ENCODE assay signal across 1 cellular context in the genomic region with DNA sequence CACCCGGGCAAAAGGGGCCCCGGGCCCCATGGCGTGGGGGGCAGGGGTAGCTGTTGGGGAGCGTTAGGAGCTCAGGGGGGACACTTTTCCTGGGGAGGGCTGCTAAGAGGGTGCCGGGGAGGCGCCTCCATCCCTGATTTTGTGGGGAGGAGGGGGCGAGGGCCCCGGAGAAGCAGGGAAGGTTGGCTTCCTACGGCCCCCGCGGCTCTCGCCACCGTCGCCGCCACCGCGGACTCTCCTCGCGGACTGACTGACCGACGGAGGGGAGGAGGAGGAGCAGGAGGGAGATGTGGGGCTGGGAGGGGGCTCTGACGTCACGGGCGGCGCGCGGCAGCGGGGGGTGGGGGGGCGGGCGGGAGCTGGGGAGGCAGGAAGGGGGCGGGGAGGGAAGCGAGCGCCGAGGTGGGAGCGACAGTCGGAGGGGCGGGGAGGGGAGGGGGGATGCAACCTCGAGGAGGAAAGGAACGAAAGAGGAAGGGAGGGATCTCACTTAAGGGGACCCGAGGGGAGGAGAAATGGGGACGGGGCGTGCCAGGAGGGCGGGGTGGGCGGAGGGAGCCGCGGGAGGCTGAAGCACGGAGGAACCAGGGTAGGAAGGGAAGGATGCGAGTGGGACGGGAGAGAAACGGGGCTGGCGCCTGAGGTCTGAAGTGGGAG.
TF ChIP-seq lines count a peak whose summit lies in the region.

No MANE protein-coding gene starts in this region.

TF ChIP-seq in K562, 482 proteins besides CTCF, POLR2A, EP300 and RAD21 (continued from another document and continues in another):
- TF ChIP-seq PHF8 (IDR thresholded peaks at IDR 0.05; ENCODE audit: borderline replicate concordance, low read length) (peak; percentile 72; the same call in 1 of the 2 replicates), ZC3H11A (IDR thresholded peaks at IDR 0.05; ENCODE audit: low read depth, low read length) (no peak), NFE2 (IDR thresholded peaks at IDR 0.05; ENCODE audit: low read depth) (no peak), LCOR (CRISPR knock-in tag; IDR thresholded peaks at IDR 0.05) (no peak), CHD1 (IDR thresholded peaks at IDR 0.05; ENCODE audit: low read length) (no peak), SUPT5H (IDR thresholded peaks at IDR 0.05) (peak; percentile 91), EP400 (IDR thresholded peaks at IDR 0.05) (peak; percentile 1; the same call in 1 of the 2 replicates), PYGO2 (tag; IDR thresholded peaks at IDR 0.05) (no peak), ZNF3 (CRISPR knock-in tag; IDR thresholded peaks at IDR 0.05) (no peak), TAL1 (IDR thresholded peaks at IDR 0.05) (no peak), NFIC (IDR thresholded peaks at IDR 0.05) (0 out of 2 replicates have a peak, but pooled peaks have one; percentile 16), TEAD4 (IDR thresholded peaks at IDR 0.05; ENCODE audit: low read length) (no peak), TEAD4 (CRISPR knock-in tag; IDR thresholded peaks at IDR 0.05; ENCODE audit: borderline replicate concordance) (no peak), SPI1 (IDR thresholded peaks at IDR 0.05; ENCODE audit: borderline replicate concordance, low read depth, low read length) (peak; percentile 58; the same call in 1 of the 2 replicates), ASH1L (IDR thresholded peaks at IDR 0.05; ENCODE audit: borderline replicate concordance, low read depth, partially characterized antibody) (no peak), PHTF2 (CRISPR knock-in tag; IDR thresholded peaks at IDR 0.05) (no peak), ZNF668 (CRISPR knock-in tag; IDR thresholded peaks at IDR 0.05) (no peak), CREB1 (IDR thresholded peaks at IDR 0.05) (0 out of 2 replicates have a peak, but pooled peaks have one; percentile 64), CREB1 (CRISPR knock-in tag; IDR thresholded peaks at IDR 0.05) (peak; percentile 83), ARID2 (IDR thresholded peaks at IDR 0.05) (peak; percentile 12; the same call in 1 of the 2 replicates)
- TF ChIP-seq, protein P1, sequence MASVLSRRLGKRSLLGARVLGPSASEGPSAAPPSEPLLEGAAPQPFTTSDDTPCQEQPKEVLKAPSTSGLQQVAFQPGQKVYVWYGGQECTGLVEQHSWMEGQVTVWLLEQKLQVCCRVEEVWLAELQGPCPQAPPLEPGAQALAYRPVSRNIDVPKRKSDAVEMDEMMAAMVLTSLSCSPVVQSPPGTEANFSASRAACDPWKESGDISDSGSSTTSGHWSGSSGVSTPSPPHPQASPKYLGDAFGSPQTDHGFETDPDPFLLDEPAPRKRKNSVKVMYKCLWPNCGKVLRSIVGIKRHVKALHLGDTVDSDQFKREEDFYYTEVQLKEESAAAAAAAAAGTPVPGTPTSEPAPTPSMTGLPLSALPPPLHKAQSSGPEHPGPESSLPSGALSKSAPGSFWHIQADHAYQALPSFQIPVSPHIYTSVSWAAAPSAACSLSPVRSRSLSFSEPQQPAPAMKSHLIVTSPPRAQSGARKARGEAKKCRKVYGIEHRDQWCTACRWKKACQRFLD (CRISPR knock-in tag; IDR thresholded peaks at IDR 0.05): no peak
- TF ChIP-seq, protein P2, sequence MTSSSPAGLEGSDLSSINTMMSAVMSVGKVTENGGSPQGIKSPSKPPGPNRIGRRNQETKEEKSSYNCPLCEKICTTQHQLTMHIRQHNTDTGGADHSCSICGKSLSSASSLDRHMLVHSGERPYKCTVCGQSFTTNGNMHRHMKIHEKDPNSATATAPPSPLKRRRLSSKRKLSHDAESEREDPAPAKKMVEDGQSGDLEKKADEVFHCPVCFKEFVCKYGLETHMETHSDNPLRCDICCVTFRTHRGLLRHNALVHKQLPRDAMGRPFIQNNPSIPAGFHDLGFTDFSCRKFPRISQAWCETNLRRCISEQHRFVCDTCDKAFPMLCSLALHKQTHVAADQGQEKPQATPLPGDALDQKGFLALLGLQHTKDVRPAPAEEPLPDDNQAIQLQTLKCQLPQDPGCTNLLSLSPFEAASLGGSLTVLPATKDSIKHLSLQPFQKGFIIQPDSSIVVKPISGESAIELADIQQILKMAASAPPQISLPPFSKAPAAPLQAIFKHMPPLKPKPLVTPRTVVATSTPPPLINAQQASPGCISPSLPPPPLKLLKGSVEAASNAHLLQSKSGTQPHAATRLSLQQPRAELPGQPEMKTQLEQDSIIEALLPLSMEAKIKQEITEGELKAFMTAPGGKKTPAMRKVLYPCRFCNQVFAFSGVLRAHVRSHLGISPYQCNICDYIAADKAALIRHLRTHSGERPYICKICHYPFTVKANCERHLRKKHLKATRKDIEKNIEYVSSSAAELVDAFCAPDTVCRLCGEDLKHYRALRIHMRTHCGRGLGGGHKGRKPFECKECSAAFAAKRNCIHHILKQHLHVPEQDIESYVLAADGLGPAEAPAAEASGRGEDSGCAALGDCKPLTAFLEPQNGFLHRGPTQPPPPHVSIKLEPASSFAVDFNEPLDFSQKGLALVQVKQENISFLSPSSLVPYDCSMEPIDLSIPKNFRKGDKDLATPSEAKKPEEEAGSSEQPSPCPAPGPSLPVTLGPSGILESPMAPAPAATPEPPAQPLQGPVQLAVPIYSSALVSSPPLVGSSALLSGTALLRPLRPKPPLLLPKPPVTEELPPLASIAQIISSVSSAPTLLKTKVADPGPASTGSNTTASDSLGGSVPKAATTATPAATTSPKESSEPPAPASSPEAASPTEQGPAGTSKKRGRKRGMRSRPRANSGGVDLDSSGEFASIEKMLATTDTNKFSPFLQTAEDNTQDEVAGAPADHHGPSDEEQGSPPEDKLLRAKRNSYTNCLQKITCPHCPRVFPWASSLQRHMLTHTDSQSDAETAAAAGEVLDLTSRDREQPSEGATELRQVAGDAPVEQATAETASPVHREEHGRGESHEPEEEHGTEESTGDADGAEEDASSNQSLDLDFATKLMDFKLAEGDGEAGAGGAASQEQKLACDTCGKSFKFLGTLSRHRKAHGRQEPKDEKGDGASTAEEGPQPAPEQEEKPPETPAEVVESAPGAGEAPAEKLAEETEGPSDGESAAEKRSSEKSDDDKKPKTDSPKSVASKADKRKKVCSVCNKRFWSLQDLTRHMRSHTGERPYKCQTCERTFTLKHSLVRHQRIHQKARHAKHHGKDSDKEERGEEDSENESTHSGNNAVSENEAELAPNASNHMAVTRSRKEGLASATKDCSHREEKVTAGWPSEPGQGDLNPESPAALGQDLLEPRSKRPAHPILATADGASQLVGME (CRISPR knock-in tag; IDR thresholded peaks at IDR 0.05): no peak
- TF ChIP-seq, protein P3, sequence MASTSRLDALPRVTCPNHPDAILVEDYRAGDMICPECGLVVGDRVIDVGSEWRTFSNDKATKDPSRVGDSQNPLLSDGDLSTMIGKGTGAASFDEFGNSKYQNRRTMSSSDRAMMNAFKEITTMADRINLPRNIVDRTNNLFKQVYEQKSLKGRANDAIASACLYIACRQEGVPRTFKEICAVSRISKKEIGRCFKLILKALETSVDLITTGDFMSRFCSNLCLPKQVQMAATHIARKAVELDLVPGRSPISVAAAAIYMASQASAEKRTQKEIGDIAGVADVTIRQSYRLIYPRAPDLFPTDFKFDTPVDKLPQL (IDR thresholded peaks at IDR 0.05; ENCODE audit: extremely low read depth, insufficient read length): no peak
- TF ChIP-seq, protein P4, sequence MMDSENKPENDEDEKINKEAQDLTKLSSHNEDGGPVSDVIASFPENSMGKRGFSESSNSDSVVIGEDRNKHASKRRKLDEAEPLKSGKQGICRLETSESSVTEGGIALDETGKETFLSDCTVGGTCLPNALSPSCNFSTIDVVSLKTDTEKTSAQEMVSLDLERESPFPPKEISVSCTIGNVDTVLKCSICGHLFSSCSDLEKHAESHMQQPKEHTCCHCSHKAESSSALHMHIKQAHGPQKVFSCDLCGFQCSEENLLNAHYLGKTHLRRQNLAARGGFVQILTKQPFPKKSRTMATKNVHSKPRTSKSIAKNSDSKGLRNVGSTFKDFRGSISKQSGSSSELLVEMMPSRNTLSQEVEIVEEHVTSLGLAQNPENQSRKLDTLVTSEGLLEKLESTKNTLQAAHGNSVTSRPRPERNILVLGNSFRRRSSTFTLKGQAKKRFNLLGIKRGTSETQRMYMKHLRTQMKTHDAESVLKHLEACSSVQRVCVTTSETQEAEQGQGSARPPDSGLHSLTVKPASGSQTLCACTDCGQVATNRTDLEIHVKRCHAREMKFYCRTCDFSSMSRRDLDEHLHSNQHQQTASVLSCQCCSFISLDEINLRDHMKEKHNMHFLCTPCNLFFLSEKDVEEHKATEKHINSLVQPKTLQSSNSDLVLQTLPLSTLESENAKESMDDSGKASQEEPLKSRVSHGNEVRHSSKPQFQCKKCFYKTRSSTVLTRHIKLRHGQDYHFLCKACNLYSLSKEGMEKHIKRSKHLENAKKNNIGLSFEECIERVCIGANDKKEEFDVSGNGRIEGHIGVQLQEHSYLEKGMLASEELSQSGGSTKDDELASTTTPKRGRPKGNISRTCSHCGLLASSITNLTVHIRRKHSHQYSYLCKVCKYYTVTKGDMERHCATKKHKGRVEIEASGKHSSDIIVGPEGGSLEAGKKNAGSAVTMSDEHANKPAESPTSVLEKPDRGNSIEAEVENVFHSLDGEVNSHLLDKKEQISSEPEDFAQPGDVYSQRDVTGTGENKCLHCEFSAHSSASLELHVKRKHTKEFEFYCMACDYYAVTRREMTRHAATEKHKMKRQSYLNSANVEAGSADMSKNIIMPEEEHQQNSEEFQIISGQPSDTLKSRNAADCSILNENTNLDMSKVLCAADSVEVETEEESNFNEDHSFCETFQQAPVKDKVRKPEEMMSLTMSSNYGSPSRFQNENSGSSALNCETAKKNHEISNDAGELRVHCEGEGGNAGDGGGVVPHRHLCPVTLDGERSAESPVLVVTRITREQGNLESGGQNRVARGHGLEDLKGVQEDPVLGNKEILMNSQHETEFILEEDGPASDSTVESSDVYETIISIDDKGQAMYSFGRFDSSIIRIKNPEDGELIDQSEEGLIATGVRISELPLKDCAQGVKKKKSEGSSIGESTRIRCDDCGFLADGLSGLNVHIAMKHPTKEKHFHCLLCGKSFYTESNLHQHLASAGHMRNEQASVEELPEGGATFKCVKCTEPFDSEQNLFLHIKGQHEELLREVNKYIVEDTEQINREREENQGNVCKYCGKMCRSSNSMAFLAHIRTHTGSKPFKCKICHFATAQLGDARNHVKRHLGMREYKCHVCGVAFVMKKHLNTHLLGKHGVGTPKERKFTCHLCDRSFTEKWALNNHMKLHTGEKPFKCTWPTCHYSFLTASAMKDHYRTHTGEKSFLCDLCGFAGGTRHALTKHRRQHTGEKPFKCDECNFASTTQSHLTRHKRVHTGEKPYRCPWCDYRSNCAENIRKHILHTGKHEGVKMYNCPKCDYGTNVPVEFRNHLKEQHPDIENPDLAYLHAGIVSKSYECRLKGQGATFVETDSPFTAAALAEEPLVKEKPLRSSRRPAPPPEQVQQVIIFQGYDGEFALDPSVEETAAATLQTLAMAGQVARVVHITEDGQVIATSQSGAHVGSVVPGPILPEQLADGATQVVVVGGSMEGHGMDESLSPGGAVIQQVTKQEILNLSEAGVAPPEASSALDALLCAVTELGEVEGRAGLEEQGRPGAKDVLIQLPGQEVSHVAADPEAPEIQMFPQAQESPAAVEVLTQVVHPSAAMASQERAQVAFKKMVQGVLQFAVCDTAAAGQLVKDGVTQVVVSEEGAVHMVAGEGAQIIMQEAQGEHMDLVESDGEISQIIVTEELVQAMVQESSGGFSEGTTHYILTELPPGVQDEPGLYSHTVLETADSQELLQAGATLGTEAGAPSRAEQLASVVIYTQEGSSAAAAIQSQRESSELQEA (IDR thresholded peaks at IDR 0.05; ENCODE audit: low read depth): no peak
- TF ChIP-seq, protein P5, sequence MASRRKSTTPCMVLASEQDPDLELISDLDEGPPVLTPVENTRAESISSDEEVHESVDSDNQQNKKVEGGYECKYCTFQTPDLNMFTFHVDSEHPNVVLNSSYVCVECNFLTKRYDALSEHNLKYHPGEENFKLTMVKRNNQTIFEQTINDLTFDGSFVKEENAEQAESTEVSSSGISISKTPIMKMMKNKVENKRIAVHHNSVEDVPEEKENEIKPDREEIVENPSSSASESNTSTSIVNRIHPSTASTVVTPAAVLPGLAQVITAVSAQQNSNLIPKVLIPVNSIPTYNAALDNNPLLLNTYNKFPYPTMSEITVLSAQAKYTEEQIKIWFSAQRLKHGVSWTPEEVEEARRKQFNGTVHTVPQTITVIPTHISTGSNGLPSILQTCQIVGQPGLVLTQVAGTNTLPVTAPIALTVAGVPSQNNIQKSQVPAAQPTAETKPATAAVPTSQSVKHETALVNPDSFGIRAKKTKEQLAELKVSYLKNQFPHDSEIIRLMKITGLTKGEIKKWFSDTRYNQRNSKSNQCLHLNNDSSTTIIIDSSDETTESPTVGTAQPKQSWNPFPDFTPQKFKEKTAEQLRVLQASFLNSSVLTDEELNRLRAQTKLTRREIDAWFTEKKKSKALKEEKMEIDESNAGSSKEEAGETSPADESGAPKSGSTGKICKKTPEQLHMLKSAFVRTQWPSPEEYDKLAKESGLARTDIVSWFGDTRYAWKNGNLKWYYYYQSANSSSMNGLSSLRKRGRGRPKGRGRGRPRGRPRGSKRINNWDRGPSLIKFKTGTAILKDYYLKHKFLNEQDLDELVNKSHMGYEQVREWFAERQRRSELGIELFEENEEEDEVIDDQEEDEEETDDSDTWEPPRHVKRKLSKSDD (conservative IDR thresholded peaks at IDR 0.05; ENCODE audit: low read length): no peak
- TF ChIP-seq, protein P6, sequence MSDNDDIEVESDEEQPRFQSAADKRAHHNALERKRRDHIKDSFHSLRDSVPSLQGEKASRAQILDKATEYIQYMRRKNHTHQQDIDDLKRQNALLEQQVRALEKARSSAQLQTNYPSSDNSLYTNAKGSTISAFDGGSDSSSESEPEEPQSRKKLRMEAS (CRISPR knock-in tag; IDR thresholded peaks at IDR 0.05): no peak
- TF ChIP-seq, protein P7, sequence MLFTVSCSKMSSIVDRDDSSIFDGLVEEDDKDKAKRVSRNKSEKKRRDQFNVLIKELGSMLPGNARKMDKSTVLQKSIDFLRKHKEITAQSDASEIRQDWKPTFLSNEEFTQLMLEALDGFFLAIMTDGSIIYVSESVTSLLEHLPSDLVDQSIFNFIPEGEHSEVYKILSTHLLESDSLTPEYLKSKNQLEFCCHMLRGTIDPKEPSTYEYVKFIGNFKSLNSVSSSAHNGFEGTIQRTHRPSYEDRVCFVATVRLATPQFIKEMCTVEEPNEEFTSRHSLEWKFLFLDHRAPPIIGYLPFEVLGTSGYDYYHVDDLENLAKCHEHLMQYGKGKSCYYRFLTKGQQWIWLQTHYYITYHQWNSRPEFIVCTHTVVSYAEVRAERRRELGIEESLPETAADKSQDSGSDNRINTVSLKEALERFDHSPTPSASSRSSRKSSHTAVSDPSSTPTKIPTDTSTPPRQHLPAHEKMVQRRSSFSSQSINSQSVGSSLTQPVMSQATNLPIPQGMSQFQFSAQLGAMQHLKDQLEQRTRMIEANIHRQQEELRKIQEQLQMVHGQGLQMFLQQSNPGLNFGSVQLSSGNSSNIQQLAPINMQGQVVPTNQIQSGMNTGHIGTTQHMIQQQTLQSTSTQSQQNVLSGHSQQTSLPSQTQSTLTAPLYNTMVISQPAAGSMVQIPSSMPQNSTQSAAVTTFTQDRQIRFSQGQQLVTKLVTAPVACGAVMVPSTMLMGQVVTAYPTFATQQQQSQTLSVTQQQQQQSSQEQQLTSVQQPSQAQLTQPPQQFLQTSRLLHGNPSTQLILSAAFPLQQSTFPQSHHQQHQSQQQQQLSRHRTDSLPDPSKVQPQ (CRISPR knock-in tag; IDR thresholded peaks at IDR 0.05; ENCODE audit: borderline replicate concordance): no peak
- TF ChIP-seq, protein P8, sequence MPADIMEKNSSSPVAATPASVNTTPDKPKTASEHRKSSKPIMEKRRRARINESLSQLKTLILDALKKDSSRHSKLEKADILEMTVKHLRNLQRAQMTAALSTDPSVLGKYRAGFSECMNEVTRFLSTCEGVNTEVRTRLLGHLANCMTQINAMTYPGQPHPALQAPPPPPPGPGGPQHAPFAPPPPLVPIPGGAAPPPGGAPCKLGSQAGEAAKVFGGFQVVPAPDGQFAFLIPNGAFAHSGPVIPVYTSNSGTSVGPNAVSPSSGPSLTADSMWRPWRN (IDR thresholded peaks at IDR 0.05; ENCODE audit: low read depth): no peak
